1 cellular context compared by ENCODE assay signal in genomic region chr1:220094016-220094911, GRCh38.
A peak's percentile ranks its signal among the peaks of the same experiment; 100 is the strongest.
TF ChIP-seq lines count a peak whose summit lies in the region.

Gene IARS2 (plus strand): TSS chr1:220094132. CDS start chr1:220094217, 85 bp downstream.

TF ChIP-seq in HepG2, 621 proteins besides CTCF, POLR2A, EP300 and RAD21 (continued from another document and continues in another):
- no peak for TF ChIP-seq RERE (CRISPR knock-in tag; IDR thresholded peaks at IDR 0.05; ENCODE audit: low read depth)
- no peak for TF ChIP-seq ATF1 (CRISPR knock-in tag; IDR thresholded peaks at IDR 0.05)
- TF ChIP-seq ZNF740 (CRISPR knock-in tag; IDR thresholded peaks at IDR 0.05): no peak
- TF ChIP-seq EEA1 (CRISPR knock-in tag; IDR thresholded peaks at IDR 0.05; ENCODE audit: borderline replicate concordance): no peak
- TF ChIP-seq, protein P1, sequence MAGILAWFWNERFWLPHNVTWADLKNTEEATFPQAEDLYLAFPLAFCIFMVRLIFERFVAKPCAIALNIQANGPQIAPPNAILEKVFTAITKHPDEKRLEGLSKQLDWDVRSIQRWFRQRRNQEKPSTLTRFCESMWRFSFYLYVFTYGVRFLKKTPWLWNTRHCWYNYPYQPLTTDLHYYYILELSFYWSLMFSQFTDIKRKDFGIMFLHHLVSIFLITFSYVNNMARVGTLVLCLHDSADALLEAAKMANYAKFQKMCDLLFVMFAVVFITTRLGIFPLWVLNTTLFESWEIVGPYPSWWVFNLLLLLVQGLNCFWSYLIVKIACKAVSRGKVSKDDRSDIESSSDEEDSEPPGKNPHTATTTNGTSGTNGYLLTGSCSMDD (CRISPR knock-in tag; IDR thresholded peaks at IDR 0.05): no peak
- TF ChIP-seq KDM5B (CRISPR knock-in tag; IDR thresholded peaks at IDR 0.05; ENCODE audit: borderline replicate concordance): peak; percentile 75; the same call in 1 of the 2 replicates
- no peak for TF ChIP-seq ELF3 (CRISPR knock-in tag; IDR thresholded peaks at IDR 0.05)
- no peak for TF ChIP-seq ZNF569 (CRISPR knock-in tag; IDR thresholded peaks at IDR 0.05; ENCODE audit: borderline replicate concordance)
- TF ChIP-seq, protein P2, sequence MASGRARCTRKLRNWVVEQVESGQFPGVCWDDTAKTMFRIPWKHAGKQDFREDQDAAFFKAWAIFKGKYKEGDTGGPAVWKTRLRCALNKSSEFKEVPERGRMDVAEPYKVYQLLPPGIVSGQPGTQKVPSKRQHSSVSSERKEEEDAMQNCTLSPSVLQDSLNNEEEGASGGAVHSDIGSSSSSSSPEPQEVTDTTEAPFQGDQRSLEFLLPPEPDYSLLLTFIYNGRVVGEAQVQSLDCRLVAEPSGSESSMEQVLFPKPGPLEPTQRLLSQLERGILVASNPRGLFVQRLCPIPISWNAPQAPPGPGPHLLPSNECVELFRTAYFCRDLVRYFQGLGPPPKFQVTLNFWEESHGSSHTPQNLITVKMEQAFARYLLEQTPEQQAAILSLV (CRISPR knock-in tag; IDR thresholded peaks at IDR 0.05; ENCODE audit: borderline replicate concordance): peak; percentile 48; the same call in 1 of the 2 replicates
- no peak for TF ChIP-seq SKI (IDR thresholded peaks at IDR 0.05; ENCODE audit: partially characterized antibody)
- TF ChIP-seq ATRX (CRISPR knock-in tag; IDR thresholded peaks at IDR 0.05; ENCODE audit: borderline replicate concordance): no peak
- no peak for TF ChIP-seq SIN3B (IDR thresholded peaks at IDR 0.05; ENCODE audit: low read length)
- peak; percentile 62; the same call in 1 of the 3 replicates for TF ChIP-seq MXI1 (IDR thresholded peaks at IDR 0.05; ENCODE audit: borderline replicate concordance, low read depth, low read length)
- peak; percentile 55; the same call in 1 of the 2 replicates for TF ChIP-seq CSRNP1 (CRISPR knock-in tag; IDR thresholded peaks at IDR 0.05)
- peak; percentile 78; the same call in 1 of the 2 replicates for TF ChIP-seq KDM5A (IDR thresholded peaks at IDR 0.05; ENCODE audit: borderline replicate concordance, low read length)
- TF ChIP-seq, protein P3, sequence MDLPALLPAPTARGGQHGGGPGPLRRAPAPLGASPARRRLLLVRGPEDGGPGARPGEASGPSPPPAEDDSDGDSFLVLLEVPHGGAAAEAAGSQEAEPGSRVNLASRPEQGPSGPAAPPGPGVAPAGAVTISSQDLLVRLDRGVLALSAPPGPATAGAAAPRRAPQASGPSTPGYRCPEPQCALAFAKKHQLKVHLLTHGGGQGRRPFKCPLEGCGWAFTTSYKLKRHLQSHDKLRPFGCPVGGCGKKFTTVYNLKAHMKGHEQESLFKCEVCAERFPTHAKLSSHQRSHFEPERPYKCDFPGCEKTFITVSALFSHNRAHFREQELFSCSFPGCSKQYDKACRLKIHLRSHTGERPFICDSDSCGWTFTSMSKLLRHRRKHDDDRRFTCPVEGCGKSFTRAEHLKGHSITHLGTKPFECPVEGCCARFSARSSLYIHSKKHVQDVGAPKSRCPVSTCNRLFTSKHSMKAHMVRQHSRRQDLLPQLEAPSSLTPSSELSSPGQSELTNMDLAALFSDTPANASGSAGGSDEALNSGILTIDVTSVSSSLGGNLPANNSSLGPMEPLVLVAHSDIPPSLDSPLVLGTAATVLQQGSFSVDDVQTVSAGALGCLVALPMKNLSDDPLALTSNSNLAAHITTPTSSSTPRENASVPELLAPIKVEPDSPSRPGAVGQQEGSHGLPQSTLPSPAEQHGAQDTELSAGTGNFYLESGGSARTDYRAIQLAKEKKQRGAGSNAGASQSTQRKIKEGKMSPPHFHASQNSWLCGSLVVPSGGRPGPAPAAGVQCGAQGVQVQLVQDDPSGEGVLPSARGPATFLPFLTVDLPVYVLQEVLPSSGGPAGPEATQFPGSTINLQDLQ (CRISPR knock-in tag; IDR thresholded peaks at IDR 0.05): no peak
- TF ChIP-seq, protein P4, sequence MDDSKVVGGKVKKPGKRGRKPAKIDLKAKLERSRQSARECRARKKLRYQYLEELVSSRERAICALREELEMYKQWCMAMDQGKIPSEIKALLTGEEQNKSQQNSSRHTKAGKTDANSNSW (CRISPR knock-in tag; IDR thresholded peaks at IDR 0.05; ENCODE audit: borderline replicate concordance): 0 out of 2 replicates have a peak, but pooled peaks have one; percentile 57
- no peak for TF ChIP-seq ZMYM3 (CRISPR knock-in tag; IDR thresholded peaks at IDR 0.05)
- no peak for TF ChIP-seq HNF1A (IDR thresholded peaks at IDR 0.05; ENCODE audit: low read depth)
- peak; percentile 48; the same call in 1 of the 2 replicates for TF ChIP-seq HNF1A (CRISPR knock-in tag; IDR thresholded peaks at IDR 0.05; ENCODE audit: borderline replicate concordance)
- TF ChIP-seq NCOA1 (CRISPR knock-in tag; IDR thresholded peaks at IDR 0.05): no peak; the same call in 1 of the 2 replicates
- peak; percentile 71 for TF ChIP-seq KMT2B (CRISPR knock-in tag; IDR thresholded peaks at IDR 0.05)
- no peak for TF ChIP-seq FIP1L1 (IDR thresholded peaks at IDR 0.05; ENCODE audit: borderline replicate concordance, insufficient read depth, low read depth, low read length)
- TF ChIP-seq MEIS2 (CRISPR knock-in tag; IDR thresholded peaks at IDR 0.05): peak; percentile 12; the same call in 1 of the 2 replicates
- TF ChIP-seq RELA (CRISPR knock-in tag; IDR thresholded peaks at IDR 0.05): no peak
- TF ChIP-seq LCORL (IDR thresholded peaks at IDR 0.05): no peak
- TF ChIP-seq LCORL (CRISPR knock-in tag; IDR thresholded peaks at IDR 0.05): no peak
- TF ChIP-seq ZZZ3 (CRISPR knock-in tag; IDR thresholded peaks at IDR 0.05; ENCODE audit: borderline replicate concordance): peak; percentile 34; the same call in 1 of the 2 replicates
- TF ChIP-seq ZNF451 (CRISPR knock-in tag; IDR thresholded peaks at IDR 0.05): no peak
- no peak for TF ChIP-seq ZNF839 (CRISPR knock-in tag; IDR thresholded peaks at IDR 0.05; ENCODE audit: borderline replicate concordance)
- 0 out of 2 replicates have a peak, but pooled peaks have one; percentile 52 for TF ChIP-seq ZNF724P (CRISPR knock-in tag; IDR thresholded peaks at IDR 0.05; ENCODE audit: borderline replicate concordance)
- TF ChIP-seq, protein P5, sequence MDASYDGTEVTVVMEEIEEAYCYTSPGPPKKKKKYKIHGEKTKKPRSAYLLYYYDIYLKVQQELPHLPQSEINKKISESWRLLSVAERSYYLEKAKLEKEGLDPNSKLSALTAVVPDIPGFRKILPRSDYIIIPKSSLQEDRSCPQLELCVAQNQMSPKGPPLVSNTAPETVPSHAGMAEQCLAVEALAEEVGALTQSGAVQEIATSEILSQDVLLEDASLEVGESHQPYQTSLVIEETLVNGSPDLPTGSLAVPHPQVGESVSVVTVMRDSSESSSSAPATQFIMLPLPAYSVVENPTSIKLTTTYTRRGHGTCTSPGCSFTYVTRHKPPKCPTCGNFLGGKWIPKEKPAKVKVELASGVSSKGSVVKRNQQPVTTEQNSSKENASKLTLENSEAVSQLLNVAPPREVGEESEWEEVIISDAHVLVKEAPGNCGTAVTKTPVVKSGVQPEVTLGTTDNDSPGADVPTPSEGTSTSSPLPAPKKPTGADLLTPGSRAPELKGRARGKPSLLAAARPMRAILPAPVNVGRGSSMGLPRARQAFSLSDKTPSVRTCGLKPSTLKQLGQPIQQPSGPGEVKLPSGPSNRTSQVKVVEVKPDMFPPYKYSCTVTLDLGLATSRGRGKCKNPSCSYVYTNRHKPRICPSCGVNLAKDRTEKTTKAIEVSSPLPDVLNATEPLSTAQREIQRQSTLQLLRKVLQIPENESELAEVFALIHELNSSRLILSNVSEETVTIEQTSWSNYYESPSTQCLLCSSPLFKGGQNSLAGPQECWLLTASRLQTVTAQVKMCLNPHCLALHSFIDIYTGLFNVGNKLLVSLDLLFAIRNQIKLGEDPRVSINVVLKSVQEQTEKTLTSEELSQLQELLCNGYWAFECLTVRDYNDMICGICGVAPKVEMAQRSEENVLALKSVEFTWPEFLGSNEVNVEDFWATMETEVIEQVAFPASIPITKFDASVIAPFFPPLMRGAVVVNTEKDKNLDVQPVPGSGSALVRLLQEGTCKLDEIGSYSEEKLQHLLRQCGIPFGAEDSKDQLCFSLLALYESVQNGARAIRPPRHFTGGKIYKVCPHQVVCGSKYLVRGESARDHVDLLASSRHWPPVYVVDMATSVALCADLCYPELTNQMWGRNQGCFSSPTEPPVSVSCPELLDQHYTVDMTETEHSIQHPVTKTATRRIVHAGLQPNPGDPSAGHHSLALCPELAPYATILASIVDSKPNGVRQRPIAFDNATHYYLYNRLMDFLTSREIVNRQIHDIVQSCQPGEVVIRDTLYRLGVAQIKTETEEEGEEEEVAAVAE (CRISPR knock-in tag; IDR thresholded peaks at IDR 0.05; ENCODE audit: borderline replicate concordance): no peak
